ENCODE assay signal across 19 cellular contexts in genomic region chr9:137050570-137050969, GRCh38. TPM values are rescaled to one million over a fixed set of nuclear protein-coding genes. Genes with fewer than 3 reads are reported as not detected.
"Had no signal": no experiment of that assay in that cellular context is flagged by ENCODE, and none has a peak within 500 bp of the region (broad histone marks: within the 10 kb centered on the region; RNA-seq: fewer than 3 reads in every experiment).

No MANE protein-coding gene starts in this region.

- H3K36me3 ChIP-seq: adrenal gland, ascending aorta, left lung, tibial artery, WERI-Rb-1 had no signal

- ATAC-seq: esophagus mucosa, left lung, sciatic nerve had no signal

- DNase-seq: activated gamma-delta T cell treated with Interleukin-2 at 50 U/mL for 16 hours; foreskin melanocyte; immature natural killer cell; kidney glomerular epithelial cell; left lung; naive thymus-derived CD4-positive, alpha-beta T cell; tibial artery had no signal

- H3K4me3 ChIP-seq: adrenal gland, ascending aorta, left lung, lung, tibial artery had no signal

- H3K27ac ChIP-seq: adrenal gland, ascending aorta, left lung, tibial artery, WERI-Rb-1 had no signal

- H3K9me3 ChIP-seq: adrenal gland, ascending aorta, left lung, tibial artery had no signal

RNA-seq across cellular contexts. Expression of gene ENTPD2, which starts 3.3 kb away (rescaled TPM):
- total RNA-seq: activated CD4-positive, alpha-beta T cell treated with anti-CD3 and anti-CD28 coated beads, Interleukin-2, amount 10 ng/mL, durations not matched to agents 7 days and 5 days; activated CD8-positive, alpha-beta T cell treated with anti-CD3 and anti-CD28 coated beads for 36 hours; ascending aorta; dermis microvascular lymphatic vessel endothelial cell; naive thymus-derived CD4-positive, alpha-beta T cell; neural crest cell had no signal

RNA-seq across cellular contexts. Expression of gene FUT7, which starts 18.7 kb away (rescaled TPM):
- total RNA-seq: ascending aorta, dermis microvascular lymphatic vessel endothelial cell, neural crest cell, renal cortical epithelial cell, ureter had no signal
